Comparison of ENCODE assay signal across 28 cellular contexts in genomic region chr13:107277911-107278310, GRCh38.
"Had no signal": no experiment of that assay in that cellular context is flagged by ENCODE, and none has a peak within 500 bp of the region (broad histone marks: within the 10 kb centered on the region; RNA-seq: fewer than 3 reads in every experiment).

No MANE protein-coding gene starts in this region.

- H3K36me3 ChIP-seq: gastrocnemius medialis, heart right ventricle had no signal

- ATAC-seq: activated T-helper 17 cell treated with anti-CD3 and anti-CD28 coated beads, Interleukin-2, amount 50 U/mL, for 72 hours; esophagus mucosa; foreskin keratinocyte; gastrocnemius medialis; heart right ventricle; WTC11 had no signal

- H3K27ac ChIP-seq: coronary artery, dorsolateral prefrontal cortex, foreskin keratinocyte, gastrocnemius medialis, heart right ventricle, hepatocyte, VCaP had no signal

- H3K9me3 ChIP-seq: gastrocnemius medialis, heart right ventricle had no signal

- H3K4me1 ChIP-seq: foreskin keratinocyte, gastrocnemius medialis, heart right ventricle had no signal

- DNase-seq: activated CD4-positive, alpha-beta memory T cell treated with anti-CD3 and anti-CD28 coated beads, Interleukin-2, amount 10 ng/mL, durations not matched to agents 7 days and 5 days; activated CD4-positive, alpha-beta T cell treated with anti-CD3 and anti-CD28 coated beads for 1 hour; activated CD4-positive, alpha-beta T cell treated with anti-CD3 and anti-CD28 coated beads for 4 hours; activated CD4-positive, alpha-beta T cell treated with anti-CD3 and anti-CD28 coated beads, Interleukin-2, amount 10 ng/mL, durations not matched to agents 7 days and 5 days; activated CD4-positive, alpha-beta T cell treated with anti-CD3 and anti-CD28 coated beads, Interleukin-2, amount 50 U/mL, for 4 hours; activated CD8-positive, alpha-beta memory T cell treated with anti-CD3 and anti-CD28 coated beads, Interleukin-2, amount 50 U/mL, for 48 hours; activated effector memory CD4-positive, alpha-beta T cell treated with Interleukin-2 at 50 U/mL for 16 hours; activated gamma-delta T cell treated with Interleukin-2 at 50 U/mL for 16 hours; activated naive CD4-positive, alpha-beta T cell treated with anti-CD3 and anti-CD28 coated beads, Interleukin-2, amount 50 U/mL, for 16 hours; activated naive CD4-positive, alpha-beta T cell treated with Interleukin-2 at 50 U/mL for 16 hours; activated T-cell treated with anti-CD3 and anti-CD28 coated beads for 4 hours; activated T-cell treated with anti-CD3 and anti-CD28 coated beads, Interleukin-2, amount 50 U/mL, for 24 hours; amniotic stem cell; anterior cingulate cortex; dorsolateral prefrontal cortex; effector memory CD4-positive, alpha-beta T cell; endodermal cell; foreskin keratinocyte; gastrocnemius medialis; heart right ventricle; T-helper 1 cell; T-helper 2 cell had no signal

- H3K27me3 ChIP-seq: dorsolateral prefrontal cortex, foreskin keratinocyte, gastrocnemius medialis, heart right ventricle, hepatocyte had no signal

- H3K4me3 ChIP-seq: coronary artery, dorsolateral prefrontal cortex, gastrocnemius medialis, heart right ventricle, hepatocyte had no signal
